Comparison of ENCODE assay signal across 14 cellular contexts in genomic region chr11:46335858-46336600, GRCh38. TPM values are rescaled to one million over a fixed set of nuclear protein-coding genes. Genes with fewer than 3 reads are reported as not detected.
DNase-seq lines count a peak whose midpoint lies in the region; ATAC-seq and TF ChIP-seq lines count a peak whose summit lies in the region.
"Had no signal": no experiment of that assay in that cellular context is flagged by ENCODE, and none has a peak within 500 bp of the region (broad histone marks: within the 10 kb centered on the region; RNA-seq: fewer than 3 reads in every experiment).

No MANE protein-coding gene starts in this region.

- H3K9me2 ChIP-seq in GM23338 (ENCODE audit: insufficient read depth) = no peaks in the 10 kb centered on the region

- no peak overlapping the region for H3K9ac ChIP-seq in neural progenitor cell
- H3K9ac ChIP-seq: GM23248 had no signal

- H3K27ac ChIP-seq in GM23338 (ENCODE audit: low read depth) = no peak overlapping the region
- H3K27ac ChIP-seq in neural progenitor cell = no peak overlapping the region
- H3K27ac ChIP-seq in WERI-Rb-1 = no peak overlapping the region
- H3K27ac ChIP-seq in uterus = no peak overlapping the region
- H3K27ac ChIP-seq: GM23248, sigmoid colon had no signal

- ATAC-seq in GM23338 = no peak

- H3K36me3 ChIP-seq in GM23338 (ENCODE audit: insufficient read depth) (no peaks in the 10 kb centered on the region; the same call in 1 of the 2 replicates), neural progenitor cell (no peaks in the 10 kb centered on the region), WERI-Rb-1 (no peaks in the 10 kb centered on the region), uterus (no peaks in the 10 kb centered on the region)
- H3K36me3 ChIP-seq: sigmoid colon had no signal

- no peaks in the 10 kb centered on the region for H3K9me3 Mint-ChIP-seq in GM23338
- no peaks in the 10 kb centered on the region for H3K9me3 Mint-ChIP-seq in neural progenitor cell
- H3K9me3 Mint-ChIP-seq: mesothelial cell of epicardium had no signal

- H3K27ac Mint-ChIP-seq in GM23338 (peak overlapping the region; percentile 54; the same call in 1 of the 2 replicates), neural progenitor cell (peak overlapping the region; percentile 95)
- H3K27ac Mint-ChIP-seq: mesothelial cell of epicardium had no signal

- no peak for TF ChIP-seq POLR2A in uterus (IDR thresholded peaks at IDR 0.05)

- peaks cover 42% of the 10 kb centered on the region for H3K27me3 ChIP-seq in GM23338 (ENCODE audit: insufficient read depth)
- peaks cover 39% of the 10 kb centered on the region for H3K27me3 ChIP-seq in neural progenitor cell
- no peaks in the 10 kb centered on the region for H3K27me3 ChIP-seq in WERI-Rb-1 (ENCODE audit: insufficient read depth, low read depth, severe bottlenecking)
- peaks cover 3 to 14% of the 10 kb centered on the region in 2 donors for H3K27me3 ChIP-seq in uterus

- H3K4me1 ChIP-seq in GM23338 (ENCODE audit: insufficient read depth) = peaks cover 58% of the 10 kb centered on the region
- H3K4me1 ChIP-seq in neural progenitor cell = peaks cover 53% of the 10 kb centered on the region
- H3K4me1 ChIP-seq in uterus = peaks cover 0 to 13% of the 10 kb centered on the region in 2 donors

- H3F3A ChIP-seq in GM23338 (replicated peaks; ENCODE audit: low read depth) (peaks cover 20% of the 10 kb centered on the region; the same call in 1 of the 2 replicates), neural progenitor cell (ENCODE audit: low read depth) (peaks cover 68% of the 10 kb centered on the region)

- no peak overlapping the region for H3K4me3 ChIP-seq in GM23338
- H3K4me3 ChIP-seq in neural progenitor cell = no peak overlapping the region
- no peak overlapping the region for H3K4me3 ChIP-seq in WERI-Rb-1 (ENCODE audit: low read depth, low read length)
- H3K4me3 ChIP-seq in uterus = no peak overlapping the region
- H3K4me3 ChIP-seq: GM23248, sigmoid colon had no signal

- H2AFZ ChIP-seq in GM23338 (peak overlapping the region; percentile 14; the same call in 1 of the 2 replicates), neural progenitor cell (replicated peaks) (no peak overlapping the region)
- H2AFZ ChIP-seq: GM23248 had no signal

- H3K4me2 ChIP-seq in GM23338 = peak overlapping the region; percentile 57
- peak overlapping the region; percentile 50 for H3K4me2 ChIP-seq in neural progenitor cell

- peak overlapping the region; percentile 9; the same call in 1 of the 3 replicates for H3K4me3 Mint-ChIP-seq in GM23338
- H3K4me3 Mint-ChIP-seq in neural progenitor cell = peak overlapping the region; percentile 69
- H3K4me3 Mint-ChIP-seq: mesothelial cell of epicardium had no signal

- H3K9me3 ChIP-seq in neural progenitor cell (ENCODE audit: low read depth) (no peaks in the 10 kb centered on the region), WERI-Rb-1 (ENCODE audit: severe bottlenecking) (no peaks in the 10 kb centered on the region), uterus (no peaks in the 10 kb centered on the region)
- H3K9me3 ChIP-seq: sigmoid colon had no signal

- TF ChIP-seq CTCF in GM23338 (conservative IDR thresholded peaks at IDR 0.05; ENCODE audit: low read depth in 2 of 2) (no peak), neural progenitor cell (IDR thresholded peaks at IDR 0.05) (no peak), WERI-Rb-1 (IDR thresholded peaks at IDR 0.05; ENCODE audit: low read depth, low read length) (no peak), uterus (IDR thresholded peaks at IDR 0.05) (no peak)

- H3K36me3 Mint-ChIP-seq in GM23338 (ENCODE audit: low read depth) = peaks cover 4% of the 10 kb centered on the region; the same call in 2 of the 3 replicates
- H3K36me3 Mint-ChIP-seq in neural progenitor cell = no peaks in the 10 kb centered on the region
- H3K36me3 Mint-ChIP-seq: mesothelial cell of epicardium had no signal

- H3K27me3 Mint-ChIP-seq in GM23338 (ENCODE audit: insufficient read depth, low read depth, poor library complexity) (peaks cover 54% of the 10 kb centered on the region), neural progenitor cell (ENCODE audit: insufficient read depth, low read depth) (peaks cover 27% of the 10 kb centered on the region)

- intact Hi-C loops in uterus (cut with DNase I; ENCODE audit: low total_unique reads) = no loop called here

- no peak for DNase-seq in GM23338 (ENCODE audit: low spot score)
- peak; percentile 67 for DNase-seq in NCI-H2227 (lab: John Stamatoyannopoulos, UW; ENCODE audit: unreplicated experiment)
- peak; percentile 28 for DNase-seq in cerebellar cortex (ENCODE audit: low spot score)
- DNase-seq in neural progenitor cell (ENCODE audit: low spot score) = peak; percentile 74
- no peak for DNase-seq in NCI-H748 treated with DMSO at 0.1 percent for 48 hours (lab: John Stamatoyannopoulos, UW)
- DNase-seq in WERI-Rb-1 = no peak
- DNase-seq in uterus = no peak
- DNase-seq: aorta, Calu3, KG1, sigmoid colon had no signal

- H4K20me1 ChIP-seq in GM23338 (replicated peaks; ENCODE audit: insufficient read depth) (no peaks in the 10 kb centered on the region), neural progenitor cell (ENCODE audit: low read depth) (no peaks in the 10 kb centered on the region)

- H3K4me1 Mint-ChIP-seq in GM23338 = peaks cover 74% of the 10 kb centered on the region
- H3K4me1 Mint-ChIP-seq in neural progenitor cell = peaks cover 68% of the 10 kb centered on the region

- H3K79me2 ChIP-seq in GM23338 (replicated peaks; ENCODE audit: insufficient read depth) = no peaks in the 10 kb centered on the region
- no peaks in the 10 kb centered on the region for H3K79me2 ChIP-seq in neural progenitor cell (ENCODE audit: low read depth)

TF ChIP-seq in GM23338, 12 proteins besides CTCF, POLR2A, EP300 and RAD21 (continues in another document):
- TF ChIP-seq ETS1 (IDR thresholded peaks at IDR 0.05) (no peak), CREB1 (CRISPR knock-in tag; IDR thresholded peaks at IDR 0.05; ENCODE audit: low read depth) (no peak), NANOG (IDR thresholded peaks at IDR 0.05; ENCODE audit: borderline replicate concordance) (no peak), REST (IDR thresholded peaks at IDR 0.05; ENCODE audit: unreplicated experiment) (no peak), ZNF331 (CRISPR knock-in tag; IDR thresholded peaks at IDR 0.05; ENCODE audit: low read depth) (no peak), ZNF114 (CRISPR knock-in tag; IDR thresholded peaks at IDR 0.05) (no peak), EZH2phosphoT487 (IDR thresholded peaks at IDR 0.05; ENCODE audit: unreplicated experiment) (no peak), JUNB (IDR thresholded peaks at IDR 0.05; ENCODE audit: unreplicated experiment) (no peak), POLR2AphosphoS5 (IDR thresholded peaks at IDR 0.05; ENCODE audit: low read depth) (no peak), STAT1 (IDR thresholded peaks at IDR 0.05; ENCODE audit: unreplicated experiment) (no peak)

RNA-seq across cellular contexts. Expression of gene DGKZ, which starts 11.2 kb away (rescaled TPM):
- total RNA-seq in GM23338 (2014; rRNA removed; shearing (Covaris generic)) = 148 and 170 TPM in 2 replicates
- 45.1 and 45.7 TPM in 2 replicates for polyA plus RNA-seq in GM23338 (2016; fragmentation: Nextera tagmentation; extraction: Ambion mirVana)
- total RNA-seq in neural progenitor cell (ENCODE audit: low replicate concordance) (12.5 and 55.5 TPM in 2 replicates), uterus (10 to 100 TPM; 13.5 to 55.3 (median 42.8) TPM)

RNA-seq across cellular contexts. Expression of gene MDK, which starts 45.4 kb away (rescaled TPM):
- total RNA-seq in GM23338 (2014; rRNA removed; shearing (Covaris generic)) = 388 and 438 TPM in 2 replicates
- polyA plus RNA-seq in GM23338 (2016; fragmentation: Nextera tagmentation; extraction: Ambion mirVana) = 451 and 477 TPM in 2 replicates
- 600 and 1,035 TPM in 2 replicates for total RNA-seq in neural progenitor cell (ENCODE audit: low replicate concordance)
- 100 to 1,000 TPM in 2 of 4 donors, 10 to 100 TPM in 2; 61.7 to 305 (median 103) TPM for total RNA-seq in uterus

RNA-seq across cellular contexts. Expression of gene CHRM4, which starts 55.5 kb away (rescaled TPM):
- total RNA-seq in GM23338 (2014; rRNA removed; shearing (Covaris generic)) = 0.93 and 0.97 TPM in 2 replicates
- polyA plus RNA-seq in GM23338 (2016; fragmentation: Nextera tagmentation; extraction: Ambion mirVana) = not detected in 2 replicates
- total RNA-seq in neural progenitor cell (ENCODE audit: low replicate concordance) (0.31 TPM in 1 of 2 replicates, not detected in the other), uterus (under 1 TPM in 2 of 4 donors, not detected in 2; 0.14 to 0.67 TPM)
- total RNA-seq: Calu3, GM23248, Right ventricle myocardium superior had no signal
- polyA plus RNA-seq: GM23248 had no signal

RNA-seq across cellular contexts. Expression of gene CREB3L1, which starts 58.6 kb away (rescaled TPM):
- total RNA-seq in GM23338 (2014; rRNA removed; shearing (Covaris generic)) = 4.5 and 8.5 TPM in 2 replicates
- polyA plus RNA-seq in GM23338 (2016; fragmentation: Nextera tagmentation; extraction: Ambion mirVana) = 10.3 and 10.4 TPM in 2 replicates
- total RNA-seq in neural progenitor cell (ENCODE audit: low replicate concordance) (0.43 and 1.7 TPM in 2 replicates), uterus (10 to 100 TPM in 2 of 4 donors, 1 to 10 TPM in 1, not detected in 1; 2.0 to 20.8 (median 14.8) TPM)
- total RNA-seq: Calu3 had no signal

Comparison
In these comparisons a context has a peak if more than half of its experiments do, and no peak if none do; other contexts are left out.
1. DNase-seq: peak in NCI-H2227 (single experiment), cerebellar cortex (single experiment) and neural progenitor cell (single experiment); none in GM23338 (single experiment), NCI-H748 treated with DMSO at 0.1 percent for 48 hours (single experiment), WERI-Rb-1 (single experiment) and uterus (0 of 2).